Comparison of ENCODE assay signal across 27 cellular contexts in genomic region chrX:120680090-120680489, GRCh38. TPM values are rescaled to one million over a fixed set of nuclear protein-coding genes. Genes with fewer than 3 reads are reported as not detected.
DNase-seq lines count a peak whose midpoint lies in the region; ATAC-seq, FAIRE-seq and TF ChIP-seq lines count a peak whose summit lies in the region.
"Had no signal": no experiment of that assay in that cellular context is flagged by ENCODE, and none has a peak within 500 bp of the region (broad histone marks: within the 10 kb centered on the region; RNA-seq: fewer than 3 reads in every experiment).

No MANE protein-coding gene starts in this region.

- H3K9ac ChIP-seq in GM23248 (no peak overlapping the region), kidney (ENCODE audit: low read length in 2 of 2) (no peak overlapping the region)

- no peaks in the 10 kb centered on the region for H4K20me1 ChIP-seq in GM23248 (ENCODE audit: insufficient read depth)

- POLR2A ChIA-PET in naive thymus-derived CD4-positive, alpha-beta T cell (lab: Charles Lee) = interaction anchor here (0.9 kb wide), 1 partner anchor 76 kb away, joined by 3 read pairs; the partner anchor contains the start of gene MCTS1

- no peak overlapping the region for H3K4me3 ChIP-seq in GM23248
- no peak overlapping the region for H3K4me3 ChIP-seq in naive thymus-derived CD4-positive, alpha-beta T cell (ENCODE audit: low read length)
- no peak overlapping the region for H3K4me3 ChIP-seq in kidney (ENCODE audit: low read length in 2 of 2)
- H3K4me3 ChIP-seq: A549, cardiac muscle cell, SJSA1, skin epidermis, stomach, tibial nerve had no signal

- no peaks in the 10 kb centered on the region for H3K79me2 ChIP-seq in GM23248 (ENCODE audit: insufficient read depth)

- no peaks in the 10 kb centered on the region for H3K27me3 ChIP-seq in GM23248 (replicated peaks; ENCODE audit: insufficient read depth)
- H3K27me3 ChIP-seq in naive thymus-derived CD4-positive, alpha-beta T cell (ENCODE audit: control insufficient read depth in 2 of 2, insufficient read depth in 2 of 2, low read length in 2 of 2) = no peaks in the 10 kb centered on the region
- H3K27me3 ChIP-seq: cardiac muscle cell, SJSA1, stomach, tibial nerve had no signal

- peak overlapping the region; percentile 20 for H3K4me2 ChIP-seq in GM23248 (ENCODE audit: unreplicated experiment)
- H3K4me2 ChIP-seq: A549 had no signal

- H3K9me2 ChIP-seq in GM23248 (ENCODE audit: insufficient read depth) = no peaks in the 10 kb centered on the region

- no peak for FAIRE-seq in kidney (lab: Jason Lieb, UNC)
- FAIRE-seq: A549, D721Med, H1 had no signal

- CTCF ChIA-PET in activated CD8-positive, alpha-beta memory T cell treated with anti-CD3 and anti-CD28 coated beads, Interleukin-2, amount 10 ng/mL, durations not matched to agents 7 days and 5 days (lab: Charles Lee) = no interaction called here
- CTCF ChIA-PET in naive thymus-derived CD4-positive, alpha-beta T cell (lab: Charles Lee) = no interaction called here

- H3F3A ChIP-seq in GM23248 (ENCODE audit: insufficient read depth) = no peaks in the 10 kb centered on the region

- in situ Hi-C loops in GM23248 (cut with MboI) = no loop called here

- H3K36me3 ChIP-seq in GM23248 (ENCODE audit: low read depth) = no peaks in the 10 kb centered on the region
- H3K36me3 ChIP-seq in naive thymus-derived CD4-positive, alpha-beta T cell (ENCODE audit: control insufficient read depth in 2 of 3, insufficient read depth in 3 of 3, low read length in 3 of 3) = no peaks in the 10 kb centered on the region
- no peaks in the 10 kb centered on the region for H3K36me3 ChIP-seq in kidney (ENCODE audit: control insufficient read depth in 1 of 2, insufficient read depth in 2 of 2, low read length in 2 of 2)
- H3K36me3 ChIP-seq: cardiac muscle cell, SJSA1, stomach, tibial nerve had no signal

- peaks cover 5% of the 10 kb centered on the region for H3K36me3 Mint-ChIP-seq in activated CD8-positive, alpha-beta memory T cell treated with anti-CD3 and anti-CD28 coated beads, Interleukin-2, amount 10 ng/mL, durations not matched to agents 7 days and 5 days
- peaks cover 6% of the 10 kb centered on the region for H3K36me3 Mint-ChIP-seq in T-helper 17 cell (ENCODE audit: low read depth)
- peaks cover 0 to 18% (median 0%) of the 10 kb centered on the region in 5 donors for H3K36me3 Mint-ChIP-seq in naive thymus-derived CD4-positive, alpha-beta T cell

- H3K4me1 Mint-ChIP-seq in activated CD8-positive, alpha-beta memory T cell treated with anti-CD3 and anti-CD28 coated beads, Interleukin-2, amount 10 ng/mL, durations not matched to agents 7 days and 5 days = peaks cover 12% of the 10 kb centered on the region
- peaks cover 3% of the 10 kb centered on the region for H3K4me1 Mint-ChIP-seq in T-helper 17 cell
- H3K4me1 Mint-ChIP-seq in naive thymus-derived CD4-positive, alpha-beta T cell = peaks cover 0 to 15% (median 7%) of the 10 kb centered on the region in 7 donors
- H3K4me1 Mint-ChIP-seq: WTC11 had no signal

- H3K27ac ChIP-seq in GM23248 (no peak overlapping the region), kidney (ENCODE audit: low read depth in 2 of 2, low read length in 2 of 2) (no peak overlapping the region)
- H3K27ac ChIP-seq in naive thymus-derived CD4-positive, alpha-beta T cell (ENCODE audit: low read depth, low read length) = no peak overlapping the region
- H3K27ac ChIP-seq: A549, cardiac muscle cell, SJSA1, skin epidermis, stomach, tibial nerve had no signal

- no peak overlapping the region for H3K4me3 Mint-ChIP-seq in activated CD8-positive, alpha-beta memory T cell treated with anti-CD3 and anti-CD28 coated beads, Interleukin-2, amount 10 ng/mL, durations not matched to agents 7 days and 5 days
- H3K4me3 Mint-ChIP-seq in T-helper 17 cell = peak overlapping the region; percentile 67
- peak overlapping the region in 9 of 10 donors; percentile 2 to 79 (median 60) for H3K4me3 Mint-ChIP-seq in naive thymus-derived CD4-positive, alpha-beta T cell
- H3K4me3 Mint-ChIP-seq: WTC11 had no signal

- WGBS in GM23248 (ENCODE audit: low coverage in 1 of 2, low lambda C conversion rate in 2 of 2, missing lambda C conversion rate in 2 of 2), 2 experiments = 79 to 82% methylated on average over 5 of the region's 5 CpGs

- peaks cover 9% of the 10 kb centered on the region for H3K9me3 Mint-ChIP-seq in activated CD8-positive, alpha-beta memory T cell treated with anti-CD3 and anti-CD28 coated beads, Interleukin-2, amount 10 ng/mL, durations not matched to agents 7 days and 5 days (ENCODE audit: low read depth)
- H3K9me3 Mint-ChIP-seq in naive thymus-derived CD4-positive, alpha-beta T cell = peaks cover 0 to 19% (median 0%) of the 10 kb centered on the region in 11 donors

- H3K9me3 ChIP-seq in GM23248 (ENCODE audit: low read depth) = no peaks in the 10 kb centered on the region
- H3K9me3 ChIP-seq in T-helper 17 cell (ENCODE audit: control insufficient read depth, low read length, poor library complexity, severe bottlenecking) = no peaks in the 10 kb centered on the region
- no peaks in the 10 kb centered on the region for H3K9me3 ChIP-seq in naive thymus-derived CD4-positive, alpha-beta T cell (ENCODE audit: control insufficient read depth in 2 of 3, low read length in 3 of 3)
- H3K9me3 ChIP-seq in kidney (ENCODE audit: control insufficient read depth in 1 of 2, low read length in 2 of 2) = no peaks in the 10 kb centered on the region
- H3K9me3 ChIP-seq: A549, SJSA1, stomach, tibial nerve had no signal

- no peaks in the 10 kb centered on the region for H3K27me3 Mint-ChIP-seq in activated CD8-positive, alpha-beta memory T cell treated with anti-CD3 and anti-CD28 coated beads, Interleukin-2, amount 10 ng/mL, durations not matched to agents 7 days and 5 days
- peaks cover 4% of the 10 kb centered on the region for H3K27me3 Mint-ChIP-seq in T-helper 17 cell
- H3K27me3 Mint-ChIP-seq in naive thymus-derived CD4-positive, alpha-beta T cell = no peaks in the 10 kb centered on the region

- peak overlapping the region; percentile 67 for H3K27ac Mint-ChIP-seq in activated CD8-positive, alpha-beta memory T cell treated with anti-CD3 and anti-CD28 coated beads, Interleukin-2, amount 10 ng/mL, durations not matched to agents 7 days and 5 days
- no peak overlapping the region for H3K27ac Mint-ChIP-seq in T-helper 17 cell
- peak overlapping the region; percentile 2 to 91 (median 76) for H3K27ac Mint-ChIP-seq in naive thymus-derived CD4-positive, alpha-beta T cell
- H3K27ac Mint-ChIP-seq: WTC11 had no signal

- no peak for TF ChIP-seq CTCF in kidney (IDR thresholded peaks at IDR 0.05; ENCODE audit: borderline replicate concordance, extremely low read depth, insufficient read depth)

- H2AFZ ChIP-seq in GM23248 = peak overlapping the region; percentile 65

- intact Hi-C loops in naive thymus-derived CD4-positive, alpha-beta T cell (cut with micrococcal nuclease) = loop anchor here in 1 of 2 donors (1.0 kb wide), 1 partner anchor 17 kb away; no protein-coding TSS in a partner anchor
- intact Hi-C loops in kidney (cut with DNase I) = no loop called here

- no peaks in the 10 kb centered on the region for H3K4me1 ChIP-seq in GM23248 (ENCODE audit: insufficient read depth)
- no peaks in the 10 kb centered on the region for H3K4me1 ChIP-seq in naive thymus-derived CD4-positive, alpha-beta T cell (ENCODE audit: control insufficient read depth in 2 of 2, insufficient read depth in 2 of 2, low read length in 2 of 2)
- H3K4me1 ChIP-seq in kidney (ENCODE audit: control insufficient read depth in 1 of 2, insufficient read depth in 1 of 2, low read depth in 1 of 2, low read length in 2 of 2) = no peaks in the 10 kb centered on the region
- H3K4me1 ChIP-seq: A549, SJSA1, stomach, tibial nerve had no signal

- no peak for ATAC-seq in activated CD8-positive, alpha-beta memory T cell treated with anti-CD3 and anti-CD28 coated beads, Interleukin-2, amount 10 ng/mL, durations not matched to agents 7 days and 5 days
- ATAC-seq in T-helper 17 cell = no peak
- no peak for ATAC-seq in naive thymus-derived CD4-positive, alpha-beta T cell
- ATAC-seq: A549, left cardiac atrium, WTC11 had no signal

- no peak for DNase-seq in activated CD8-positive, alpha-beta memory T cell treated with anti-CD3 and anti-CD28 coated beads, Interleukin-2, amount 10 ng/mL, durations not matched to agents 7 days and 5 days
- DNase-seq in activated CD8-positive, alpha-beta memory T cell treated with anti-CD3 and anti-CD28 coated beads for 24 hours = no peak
- DNase-seq in GM23248 = no peak
- no peak for DNase-seq in T-helper 17 cell
- DNase-seq in naive thymus-derived CD4-positive, alpha-beta T cell = no peak
- no peak for DNase-seq in kidney
- DNase-seq in UCSD-AML1 (lab: John Stamatoyannopoulos, UW; ENCODE audit: unreplicated experiment) = no peak
- DNase-seq in mesenteric fat pad (ENCODE audit: low spot score) = no peak
- DNase-seq: amygdala; dermis blood vessel endothelial cell; EL; Kasumi-1; left cardiac atrium; mesenchymal stem cell; NCI-H1092; NCI-H2029 treated with DMSO at 0.1 percent for 48 hours; occipital lobe; stimulated activated CD4-positive, alpha-beta T cell treated with anti-CD3 and anti-CD28 coated beads, Interleukin-2, amount 100 ng/mL, for 24 hours; stomach had no signal

RNA-seq across cellular contexts. Expression of gene C1GALT1C1, which starts 50.2 kb away (rescaled TPM):
- total RNA-seq in activated CD8-positive, alpha-beta memory T cell treated with anti-CD3 and anti-CD28 coated beads, Interleukin-2, amount 10 ng/mL, durations not matched to agents 7 days and 5 days = 10 to 100 TPM; 20.4 to 27.7 TPM
- 58.3 and 69.2 TPM in 2 replicates for total RNA-seq in GM23248 (2014; rRNA removed; shearing (Covaris generic))
- 78.6 and 80.5 TPM in 2 replicates for polyA plus RNA-seq in GM23248 (2016; fragmentation: Nextera tagmentation; extraction: Ambion mirVana)
- total RNA-seq in T-helper 17 cell = 1 to 10 TPM; 4.3 to 5.4 TPM
- 10 to 100 TPM in 3 of 5 experiments, 1 to 10 TPM in 2; 4.7 to 29.5 (median 16.4) TPM for total RNA-seq in naive thymus-derived CD4-positive, alpha-beta T cell
- 10 to 100 TPM; 22.2 to 31.0 TPM for polyA plus RNA-seq in naive thymus-derived CD4-positive, alpha-beta T cell
- total RNA-seq in kidney = 25.4 TPM
- 35.1 TPM for polyA plus RNA-seq in kidney (ENCODE audit: insufficient read depth, low read depth, low replicate concordance)
- 35.6 TPM for total RNA-seq in mesenteric fat pad
